Comparison of ENCODE assay signal across 1 cellular context in the genomic region with DNA sequence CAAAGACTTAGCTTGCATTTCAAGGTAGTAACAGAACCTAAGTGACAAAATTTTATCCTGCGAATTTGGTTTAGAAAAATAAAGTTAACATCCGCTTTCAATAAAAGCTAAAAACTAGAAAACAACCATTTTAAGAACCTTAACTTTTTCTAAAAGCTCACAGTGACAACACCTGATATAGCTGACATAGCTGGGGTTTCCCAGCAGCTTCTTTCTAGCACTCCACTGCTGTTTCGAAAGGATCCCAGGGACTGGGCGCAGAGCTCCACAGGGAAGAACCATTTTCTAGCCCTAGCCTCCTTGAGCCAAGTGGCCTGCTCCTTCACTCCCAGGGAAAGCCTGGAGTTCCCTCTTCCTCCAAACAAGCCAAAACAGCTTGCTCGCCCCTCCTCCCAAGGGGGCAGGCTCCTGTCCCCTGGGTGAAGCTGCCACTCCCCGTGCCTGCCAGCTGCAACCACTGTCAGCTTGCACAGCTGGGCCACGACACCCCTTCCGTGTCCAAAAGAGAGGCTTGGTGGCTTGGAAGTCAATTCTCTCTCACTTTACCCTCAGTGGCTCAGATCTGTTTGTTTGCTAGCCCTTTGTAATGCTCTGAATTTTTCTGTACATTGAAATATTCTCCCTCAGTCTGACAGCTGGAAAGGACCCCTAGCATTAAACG.
TF ChIP-seq lines count a peak whose summit lies in the region.

No MANE protein-coding gene starts in this region.

TF ChIP-seq in H1, 55 proteins besides CTCF, POLR2A, EP300 and RAD21 (continued from another document):
- no peak for TF ChIP-seq SAP30 (IDR thresholded peaks at IDR 0.05; ENCODE audit: insufficient read depth, insufficient replicate concordance, low read length)
- TF ChIP-seq SRF (IDR thresholded peaks at IDR 0.05; ENCODE audit: low read depth, low read length): no peak
- no peak for TF ChIP-seq CBX5 (IDR thresholded peaks at IDR 0.05; ENCODE audit: low read depth, low read length)
- TF ChIP-seq ZNF274 (IDR thresholded peaks at IDR 0.05; ENCODE audit: borderline replicate concordance, extremely low read depth, low read length): no peak
- no peak for TF ChIP-seq SIN3A (conservative IDR thresholded peaks at IDR 0.05 in 1 of 2, IDR thresholded peaks at IDR 0.05 in 1 of 2; ENCODE audit: low read depth in 1 of 2, low read length in 2 of 2)
- no peak for TF ChIP-seq EZH2 (IDR thresholded peaks at IDR 0.05; ENCODE audit: low read depth, low read length, severe bottlenecking)
- TF ChIP-seq KDM4A (IDR thresholded peaks at IDR 0.05; ENCODE audit: low read depth, low read length, severe bottlenecking): no peak
- TF ChIP-seq HDAC2 (IDR thresholded peaks at IDR 0.05; ENCODE audit: borderline replicate concordance in 1 of 2, low read depth in 2 of 2, low read length in 2 of 2): no peak
TF ChIP-seq in H1: peak in this region for 0.
